In the genomic region with DNA sequence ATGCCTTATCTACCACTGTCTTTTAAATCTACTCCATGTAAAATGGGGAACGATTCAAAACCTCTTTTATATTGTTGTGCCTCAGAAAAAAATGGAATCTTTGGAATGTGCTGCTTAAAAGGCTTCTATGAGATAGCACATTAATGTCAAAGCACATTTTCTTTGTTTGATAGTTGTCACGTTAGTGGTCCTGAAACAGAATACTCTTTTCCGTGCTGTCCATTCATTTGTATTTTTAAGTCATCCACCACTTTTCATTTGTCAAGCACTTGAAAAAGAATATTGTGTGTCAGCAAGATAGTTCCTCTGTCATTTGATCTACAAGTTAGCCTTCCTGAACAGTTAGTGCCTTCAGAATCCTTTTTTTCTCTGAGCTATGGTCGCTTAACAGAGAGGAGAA, we compare ENCODE assay signal across 26 cellular contexts.
DNase-seq lines count a peak whose midpoint lies in the region; ATAC-seq and FAIRE-seq lines count a peak whose summit lies in the region.
"Had no signal": no experiment of that assay in that cellular context is flagged by ENCODE, and none has a peak within 500 bp of the region (broad histone marks: within the 10 kb centered on the region; RNA-seq: fewer than 3 reads in every experiment).

No MANE protein-coding gene starts in this region.

- ATAC-seq in activated T-helper 17 cell treated with anti-CD3 and anti-CD28 coated beads, Interleukin-2, amount 50 U/mL, for 72 hours (replicated peaks): no peak
- ATAC-seq: T-helper 17 cell, upper lobe of right lung had no signal

- H3K4me1 ChIP-seq in HUES64 (ENCODE audit: insufficient read depth, low read length) (peaks cover 31% of the 10 kb centered on the region), mesodermal cell (ENCODE audit: control insufficient read depth, insufficient read depth, low read length, poor library complexity, severe bottlenecking) (peaks cover 8% of the 10 kb centered on the region), skeletal muscle tissue (ENCODE audit: control insufficient read depth in 3 of 3, insufficient read depth in 3 of 3, low read length in 3 of 3) (no peaks in the 10 kb centered on the region)
- H3K4me1 ChIP-seq: adrenal gland had no signal

- H3K36me3 ChIP-seq in HUES64 (ENCODE audit: insufficient read depth, low read length): no peaks in the 10 kb centered on the region
- H3K36me3 ChIP-seq in mesodermal cell (ENCODE audit: control insufficient read depth, insufficient read depth, low read length): no peaks in the 10 kb centered on the region
- H3K36me3 ChIP-seq in skeletal muscle tissue (ENCODE audit: control insufficient read depth in 3 of 3, insufficient read depth in 3 of 3, low read length in 3 of 3): no peaks in the 10 kb centered on the region
- H3K36me3 ChIP-seq: adrenal gland, brain microvascular endothelial cell, heart right ventricle, upper lobe of right lung had no signal

- H3K4me1 Mint-ChIP-seq in activated T-helper 17 cell treated with anti-CD3 and anti-CD28 coated beads, Interleukin-2, amount 50 U/mL, for 72 hours: peaks cover 42% of the 10 kb centered on the region

- FAIRE-seq in frontal cortex (lab: Jason Lieb, UNC): no peak
- FAIRE-seq: GM18507 had no signal

- no peak overlapping the region for H3K9ac ChIP-seq in HUES64 (ENCODE audit: low read depth, low read length)
- H3K9ac ChIP-seq in skeletal muscle tissue (ENCODE audit: low read depth in 1 of 3, low read length in 3 of 3): no peak overlapping the region

- peak overlapping the region; percentile 66 for H3K4me3 Mint-ChIP-seq in activated T-helper 17 cell treated with anti-CD3 and anti-CD28 coated beads, Interleukin-2, amount 50 U/mL, for 72 hours
- H3K4me3 Mint-ChIP-seq: CD14-positive monocyte had no signal

- H3K27me3 Mint-ChIP-seq in activated T-helper 17 cell treated with anti-CD3 and anti-CD28 coated beads, Interleukin-2, amount 50 U/mL, for 72 hours: peaks cover 7% of the 10 kb centered on the region
- H3K27me3 Mint-ChIP-seq: T-helper 17 cell had no signal

- no peaks in the 10 kb centered on the region for H3K27me3 ChIP-seq in HUES64 (ENCODE audit: insufficient read depth, low read length)
- no peaks in the 10 kb centered on the region for H3K27me3 ChIP-seq in skeletal muscle tissue (ENCODE audit: control insufficient read depth in 3 of 3, insufficient read depth in 3 of 3, low read length in 3 of 3)
- H3K27me3 ChIP-seq: adrenal gland, brain microvascular endothelial cell, heart right ventricle, upper lobe of right lung had no signal

- DNase-seq in frontal cortex (ENCODE audit: low spot score in 2 of 2) (no peak), C1 segment of cervical spinal cord (lab: John Stamatoyannopoulos, UW) (no peak), NOMO-1 treated with DMSO at 0.1 percent for 48 hours (lab: John Stamatoyannopoulos, UW; ENCODE audit: unreplicated experiment) (no peak)
- DNase-seq: activated CD4-positive, CD25-positive, alpha-beta regulatory T cell treated with anti-CD3 and anti-CD28 coated beads, Interleukin-2, amount 50 U/mL, for 72 hours; activated naive CD4-positive, alpha-beta T cell treated with Interleukin-2 at 50 U/mL for 16 hours; activated T-cell treated with anti-CD3 and anti-CD28 coated beads, Interleukin-2, amount 50 U/mL, for 1 hour; adrenal gland; brain microvascular endothelial cell; Calu3; foreskin fibroblast; heart right ventricle; mammary epithelial cell; NCI-H1417 treated with DMSO at 0.1 percent for 48 hours; NCI-H446; NCI-H82; substantia nigra; T-helper 17 cell; upper lobe of right lung had no signal

- peaks cover 8% of the 10 kb centered on the region for H3K9me3 Mint-ChIP-seq in activated T-helper 17 cell treated with anti-CD3 and anti-CD28 coated beads, Interleukin-2, amount 50 U/mL, for 72 hours

- H3K9me3 ChIP-seq in HUES64 (ENCODE audit: insufficient read depth, low read depth, low read length) (no peaks in the 10 kb centered on the region), mesodermal cell (ENCODE audit: control insufficient read depth, low read length) (no peaks in the 10 kb centered on the region), skeletal muscle tissue (ENCODE audit: control insufficient read depth in 3 of 3, low read length in 3 of 3) (no peaks in the 10 kb centered on the region)
- H3K9me3 ChIP-seq: adrenal gland, heart right ventricle, upper lobe of right lung had no signal

- peak overlapping the region; percentile 70 for H3K27ac Mint-ChIP-seq in activated T-helper 17 cell treated with anti-CD3 and anti-CD28 coated beads, Interleukin-2, amount 50 U/mL, for 72 hours
- H3K27ac Mint-ChIP-seq: T-helper 17 cell had no signal

- peak overlapping the region; percentile 44 for H3K27ac ChIP-seq in HUES64 (ENCODE audit: low read depth, low read length)
- H3K27ac ChIP-seq in mesodermal cell (ENCODE audit: low read depth, low read length, severe bottlenecking): peak overlapping the region; percentile 26
- peak overlapping the region; percentile 16 for H3K27ac ChIP-seq in skeletal muscle tissue (ENCODE audit: low read depth, low read length)
- H3K27ac ChIP-seq: adrenal gland, brain microvascular endothelial cell, RWPE1, upper lobe of right lung had no signal

- 74% methylated on average over 3 of the region's 4 CpGs for WGBS in HUES64
- no CpG with 5 or more reads among the region's 4 CpGs for WGBS in mesodermal cell (ENCODE audit: insufficient coverage in 2 of 2), 2 experiments

- H3K4me3 ChIP-seq in HUES64 (ENCODE audit: low read length) (no peak overlapping the region), mesodermal cell (ENCODE audit: extremely low read depth, insufficient read depth, low read length, poor library complexity, severe bottlenecking) (no peak overlapping the region), skeletal muscle tissue (ENCODE audit: low read length in 3 of 3) (no peak overlapping the region)
- H3K4me3 ChIP-seq: adrenal gland, smooth muscle cell, upper lobe of right lung had no signal

- peaks cover 13% of the 10 kb centered on the region for H3K36me3 Mint-ChIP-seq in activated T-helper 17 cell treated with anti-CD3 and anti-CD28 coated beads, Interleukin-2, amount 50 U/mL, for 72 hours (ENCODE audit: low read depth)
- H3K36me3 Mint-ChIP-seq: CD14-positive monocyte had no signal
